Comparison of ENCODE assay signal across 9 cellular contexts in the genomic region with DNA sequence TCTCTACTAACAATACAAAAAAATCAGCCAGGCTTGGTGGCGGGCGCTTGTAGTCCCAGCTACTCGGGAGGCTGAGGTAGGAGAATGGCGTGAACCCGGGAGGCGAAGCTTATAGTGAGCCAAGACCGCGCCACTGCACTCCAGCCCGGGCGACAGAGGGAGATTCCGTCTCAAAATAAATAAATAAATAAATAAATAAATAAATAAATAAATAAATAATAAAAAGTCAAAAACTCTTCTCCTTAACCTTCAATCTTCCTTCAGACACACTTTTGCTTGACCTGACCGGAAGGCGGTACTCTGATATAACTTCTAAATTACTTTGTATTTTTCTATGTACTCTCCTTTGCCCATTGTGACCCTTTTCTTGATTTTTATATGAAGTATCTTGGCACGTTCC.
"Had no signal": no experiment of that assay in that cellular context is flagged by ENCODE, and none has a peak within 500 bp of the region (broad histone marks: within the 10 kb centered on the region; RNA-seq: fewer than 3 reads in every experiment).

No MANE protein-coding gene starts in this region.

- FAIRE-seq: HepG2, HTR-8/SVneo, K562 had no signal

- DNase-seq: IMR-90, Karpas-422, KBM-7, KG1 had no signal

- H3K27ac ChIP-seq: HL-60, KMS-11 had no signal

- H3K4me2 ChIP-seq: KMS-11 had no signal

- ATAC-seq: HepG2, K562 had no signal

- H3K4me3 ChIP-seq: K562 had no signal
